Comparison of ENCODE assay signal across 2 cellular contexts in the genomic region with DNA sequence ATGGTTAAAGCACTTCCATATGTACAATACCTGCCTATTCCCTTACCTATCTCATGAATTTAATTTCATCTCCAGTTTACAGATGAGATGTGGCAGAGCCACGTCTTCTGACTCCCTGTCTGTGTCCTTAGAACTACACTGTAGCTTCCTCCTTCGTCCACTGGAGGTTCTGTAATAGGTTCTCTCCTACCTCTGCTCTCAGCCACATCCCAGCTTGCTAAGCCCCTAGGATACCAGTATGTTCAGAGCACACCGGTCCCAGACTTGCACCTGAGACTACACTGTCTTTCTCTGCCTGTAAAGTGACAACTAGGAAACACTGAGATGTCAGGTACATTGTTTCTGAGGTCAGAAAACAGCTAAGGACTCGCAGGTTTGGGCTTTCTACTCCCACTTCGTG.
TF ChIP-seq lines count a peak whose summit lies in the region.

No MANE protein-coding gene starts in this region.

TF ChIP-seq in K562, 482 proteins besides CTCF, POLR2A, EP300 and RAD21:
- no peak for TF ChIP-seq RBM15 (IDR thresholded peaks at IDR 0.05; ENCODE audit: insufficient read depth, low read length)

TF ChIP-seq in GM23338, 12 proteins besides CTCF, POLR2A, EP300 and RAD21:
- TF ChIP-seq POLR2AphosphoS5 (IDR thresholded peaks at IDR 0.05; ENCODE audit: low read depth) (no peak), EZH2 (IDR thresholded peaks at IDR 0.05; ENCODE audit: low read depth, unreplicated experiment) (no peak), CREB1 (CRISPR knock-in tag; IDR thresholded peaks at IDR 0.05; ENCODE audit: low read depth) (no peak), ETS1 (IDR thresholded peaks at IDR 0.05) (no peak), STAT1 (IDR thresholded peaks at IDR 0.05; ENCODE audit: unreplicated experiment) (no peak), NANOG (IDR thresholded peaks at IDR 0.05; ENCODE audit: borderline replicate concordance) (no peak), JUNB (IDR thresholded peaks at IDR 0.05; ENCODE audit: unreplicated experiment) (no peak), ZNF114 (CRISPR knock-in tag; IDR thresholded peaks at IDR 0.05) (no peak), EZH2phosphoT487 (IDR thresholded peaks at IDR 0.05; ENCODE audit: unreplicated experiment) (no peak), REST (IDR thresholded peaks at IDR 0.05; ENCODE audit: unreplicated experiment) (no peak), ZNF331 (CRISPR knock-in tag; IDR thresholded peaks at IDR 0.05; ENCODE audit: low read depth) (no peak), ZNF462 (CRISPR knock-in tag; IDR thresholded peaks at IDR 0.05) (no peak)
TF ChIP-seq in GM23338: peak in this region for 0.
